Comparison of ENCODE assay signal across 1 cellular context in genomic region chr15:88546248-88547129, GRCh38.
A peak's percentile ranks its signal among the peaks of the same experiment; 100 is the strongest.
TF ChIP-seq lines count a peak whose summit lies in the region.

Gene DET1 (minus strand): TSS chr15:88546681. CDS start chr15:88531705, 14,976 bp downstream.

TF ChIP-seq in K562, 482 proteins besides CTCF, POLR2A, EP300 and RAD21 (continued from another document and continues in another):
- TF ChIP-seq, protein P1, sequence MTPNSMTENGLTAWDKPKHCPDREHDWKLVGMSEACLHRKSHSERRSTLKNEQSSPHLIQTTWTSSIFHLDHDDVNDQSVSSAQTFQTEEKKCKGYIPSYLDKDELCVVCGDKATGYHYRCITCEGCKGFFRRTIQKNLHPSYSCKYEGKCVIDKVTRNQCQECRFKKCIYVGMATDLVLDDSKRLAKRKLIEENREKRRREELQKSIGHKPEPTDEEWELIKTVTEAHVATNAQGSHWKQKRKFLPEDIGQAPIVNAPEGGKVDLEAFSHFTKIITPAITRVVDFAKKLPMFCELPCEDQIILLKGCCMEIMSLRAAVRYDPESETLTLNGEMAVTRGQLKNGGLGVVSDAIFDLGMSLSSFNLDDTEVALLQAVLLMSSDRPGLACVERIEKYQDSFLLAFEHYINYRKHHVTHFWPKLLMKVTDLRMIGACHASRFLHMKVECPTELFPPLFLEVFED (CRISPR knock-in tag; conservative IDR thresholded peaks at IDR 0.05), result no peak
- TF ChIP-seq ZNF384 (IDR thresholded peaks at IDR 0.05; ENCODE audit: low read depth, low read length), result no peak; the same call in 1 of the 2 replicates
- peak; percentile 65; the same call in 1 of the 2 replicates for TF ChIP-seq XRCC5 (IDR thresholded peaks at IDR 0.05; ENCODE audit: low read depth, low read length)
- TF ChIP-seq JUND (IDR thresholded peaks at IDR 0.05; ENCODE audit: borderline replicate concordance, low read depth, low read length), result peak; percentile 61; the same call in 1 of the 2 replicates
- no peak; the same call in 2 of the 3 replicates for TF ChIP-seq JUND (tag; IDR thresholded peaks at IDR 0.05; ENCODE audit: borderline replicate concordance, low read depth, low read length)
- TF ChIP-seq DPF2 (IDR thresholded peaks at IDR 0.05), result 0 out of 2 replicates have a peak, but pooled peaks have one; percentile 4
- TF ChIP-seq, protein P2, sequence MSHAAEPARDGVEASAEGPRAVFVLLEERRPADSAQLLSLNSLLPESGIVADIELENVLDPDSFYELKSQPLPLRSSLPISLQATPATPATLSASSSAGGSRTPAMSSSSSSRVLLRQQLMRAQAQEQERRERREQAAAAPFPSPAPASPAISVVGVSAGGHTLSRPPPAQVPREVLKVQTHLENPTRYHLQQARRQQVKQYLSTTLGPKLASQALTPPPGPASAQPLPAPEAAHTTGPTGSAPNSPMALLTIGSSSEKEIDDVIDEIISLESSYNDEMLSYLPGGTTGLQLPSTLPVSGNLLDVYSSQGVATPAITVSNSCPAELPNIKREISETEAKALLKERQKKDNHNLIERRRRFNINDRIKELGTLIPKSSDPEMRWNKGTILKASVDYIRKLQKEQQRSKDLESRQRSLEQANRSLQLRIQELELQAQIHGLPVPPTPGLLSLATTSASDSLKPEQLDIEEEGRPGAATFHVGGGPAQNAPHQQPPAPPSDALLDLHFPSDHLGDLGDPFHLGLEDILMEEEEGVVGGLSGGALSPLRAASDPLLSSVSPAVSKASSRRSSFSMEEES (CRISPR knock-in tag; IDR thresholded peaks at IDR 0.05), result no peak
- no peak for TF ChIP-seq PHF21A (IDR thresholded peaks at IDR 0.05; ENCODE audit: borderline replicate concordance, low read depth)
- peak; percentile 14; the same call in 1 of the 2 replicates for TF ChIP-seq MECOM (CRISPR knock-in tag; IDR thresholded peaks at IDR 0.05)
- TF ChIP-seq, protein P3, sequence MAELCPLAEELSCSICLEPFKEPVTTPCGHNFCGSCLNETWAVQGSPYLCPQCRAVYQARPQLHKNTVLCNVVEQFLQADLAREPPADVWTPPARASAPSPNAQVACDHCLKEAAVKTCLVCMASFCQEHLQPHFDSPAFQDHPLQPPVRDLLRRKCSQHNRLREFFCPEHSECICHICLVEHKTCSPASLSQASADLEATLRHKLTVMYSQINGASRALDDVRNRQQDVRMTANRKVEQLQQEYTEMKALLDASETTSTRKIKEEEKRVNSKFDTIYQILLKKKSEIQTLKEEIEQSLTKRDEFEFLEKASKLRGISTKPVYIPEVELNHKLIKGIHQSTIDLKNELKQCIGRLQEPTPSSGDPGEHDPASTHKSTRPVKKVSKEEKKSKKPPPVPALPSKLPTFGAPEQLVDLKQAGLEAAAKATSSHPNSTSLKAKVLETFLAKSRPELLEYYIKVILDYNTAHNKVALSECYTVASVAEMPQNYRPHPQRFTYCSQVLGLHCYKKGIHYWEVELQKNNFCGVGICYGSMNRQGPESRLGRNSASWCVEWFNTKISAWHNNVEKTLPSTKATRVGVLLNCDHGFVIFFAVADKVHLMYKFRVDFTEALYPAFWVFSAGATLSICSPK (IDR thresholded peaks at IDR 0.05; ENCODE audit: borderline replicate concordance), result no peak
- no peak for TF ChIP-seq KHSRP (IDR thresholded peaks at IDR 0.05)
- TF ChIP-seq MLLT1 (IDR thresholded peaks at IDR 0.05), result no peak
- no peak for TF ChIP-seq NCOA2 (IDR thresholded peaks at IDR 0.05; ENCODE audit: partially characterized antibody in 2 of 2)
- TF ChIP-seq ELF1 (tag; IDR thresholded peaks at IDR 0.05), result peak; percentile 74
- peak; percentile 84 for TF ChIP-seq E2F8 (IDR thresholded peaks at IDR 0.05; ENCODE audit: low read depth, partially characterized antibody)
- TF ChIP-seq SMARCB1 (IDR thresholded peaks at IDR 0.05; ENCODE audit: insufficient read length, low read depth), result no peak
- TF ChIP-seq MAFK (IDR thresholded peaks at IDR 0.05; ENCODE audit: low read length), result 0 out of 2 replicates have a peak, but pooled peaks have one; percentile 8
- TF ChIP-seq DIDO1 (tag; IDR thresholded peaks at IDR 0.05; ENCODE audit: low read depth), result peak; percentile 30; the same call in 1 of the 2 replicates
- TF ChIP-seq SNRNP70 (optimal IDR thresholded peaks at IDR 0.05; ENCODE audit: low read depth, low read length), result no peak
- TF ChIP-seq RB1 (IDR thresholded peaks at IDR 0.05; ENCODE audit: low read depth), result peak; percentile 64; the same call in 1 of the 2 replicates
- TF ChIP-seq, protein P4, sequence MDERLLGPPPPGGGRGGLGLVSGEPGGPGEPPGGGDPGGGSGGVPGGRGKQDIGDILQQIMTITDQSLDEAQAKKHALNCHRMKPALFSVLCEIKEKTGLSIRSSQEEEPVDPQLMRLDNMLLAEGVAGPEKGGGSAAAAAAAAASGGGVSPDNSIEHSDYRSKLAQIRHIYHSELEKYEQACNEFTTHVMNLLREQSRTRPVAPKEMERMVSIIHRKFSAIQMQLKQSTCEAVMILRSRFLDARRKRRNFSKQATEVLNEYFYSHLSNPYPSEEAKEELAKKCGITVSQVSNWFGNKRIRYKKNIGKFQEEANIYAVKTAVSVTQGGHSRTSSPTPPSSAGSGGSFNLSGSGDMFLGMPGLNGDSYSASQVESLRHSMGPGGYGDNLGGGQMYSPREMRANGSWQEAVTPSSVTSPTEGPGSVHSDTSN (CRISPR knock-in tag; IDR thresholded peaks at IDR 0.05; ENCODE audit: low read depth), result no peak
- TF ChIP-seq, protein P4 (tag; conservative IDR thresholded peaks at IDR 0.05; ENCODE audit: low read depth), result no peak
- TF ChIP-seq FIP1L1 (IDR thresholded peaks at IDR 0.05; ENCODE audit: low read depth, low read length, poor library complexity, severe bottlenecking), result no peak
- no peak for TF ChIP-seq ZNF143 (CRISPR knock-in tag; IDR thresholded peaks at IDR 0.05)
- no peak for TF ChIP-seq NR1H2 (CRISPR knock-in tag; IDR thresholded peaks at IDR 0.05)
- TF ChIP-seq, protein P5, sequence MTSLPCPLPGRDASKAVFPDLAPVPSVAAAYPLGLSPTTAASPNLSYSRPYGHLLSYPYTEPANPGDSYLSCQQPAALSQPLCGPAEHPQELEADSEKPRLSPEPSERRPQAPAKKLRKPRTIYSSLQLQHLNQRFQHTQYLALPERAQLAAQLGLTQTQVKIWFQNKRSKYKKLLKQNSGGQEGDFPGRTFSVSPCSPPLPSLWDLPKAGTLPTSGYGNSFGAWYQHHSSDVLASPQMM (CRISPR knock-in tag; IDR thresholded peaks at IDR 0.05), result no peak
- TF ChIP-seq, protein P6, sequence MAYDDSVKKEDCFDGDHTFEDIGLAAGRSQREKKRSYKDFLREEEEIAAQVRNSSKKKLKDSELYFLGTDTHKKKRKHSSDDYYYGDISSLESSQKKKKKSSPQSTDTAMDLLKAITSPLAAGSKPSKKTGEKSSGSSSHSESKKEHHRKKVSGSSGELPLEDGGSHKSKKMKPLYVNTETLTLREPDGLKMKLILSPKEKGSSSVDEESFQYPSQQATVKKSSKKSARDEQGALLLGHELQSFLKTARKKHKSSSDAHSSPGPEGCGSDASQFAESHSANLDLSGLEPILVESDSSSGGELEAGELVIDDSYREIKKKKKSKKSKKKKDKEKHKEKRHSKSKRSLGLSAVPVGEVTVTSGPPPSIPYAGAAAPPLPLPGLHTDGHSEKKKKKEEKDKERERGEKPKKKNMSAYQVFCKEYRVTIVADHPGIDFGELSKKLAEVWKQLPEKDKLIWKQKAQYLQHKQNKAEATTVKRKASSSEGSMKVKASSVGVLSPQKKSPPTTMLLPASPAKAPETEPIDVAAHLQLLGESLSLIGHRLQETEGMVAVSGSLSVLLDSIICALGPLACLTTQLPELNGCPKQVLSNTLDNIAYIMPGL (CRISPR knock-in tag; IDR thresholded peaks at IDR 0.05), result no peak
- TF ChIP-seq, protein P7, sequence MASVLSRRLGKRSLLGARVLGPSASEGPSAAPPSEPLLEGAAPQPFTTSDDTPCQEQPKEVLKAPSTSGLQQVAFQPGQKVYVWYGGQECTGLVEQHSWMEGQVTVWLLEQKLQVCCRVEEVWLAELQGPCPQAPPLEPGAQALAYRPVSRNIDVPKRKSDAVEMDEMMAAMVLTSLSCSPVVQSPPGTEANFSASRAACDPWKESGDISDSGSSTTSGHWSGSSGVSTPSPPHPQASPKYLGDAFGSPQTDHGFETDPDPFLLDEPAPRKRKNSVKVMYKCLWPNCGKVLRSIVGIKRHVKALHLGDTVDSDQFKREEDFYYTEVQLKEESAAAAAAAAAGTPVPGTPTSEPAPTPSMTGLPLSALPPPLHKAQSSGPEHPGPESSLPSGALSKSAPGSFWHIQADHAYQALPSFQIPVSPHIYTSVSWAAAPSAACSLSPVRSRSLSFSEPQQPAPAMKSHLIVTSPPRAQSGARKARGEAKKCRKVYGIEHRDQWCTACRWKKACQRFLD (CRISPR knock-in tag; IDR thresholded peaks at IDR 0.05), result 0 out of 2 replicates have a peak, but pooled peaks have one; percentile 40
- TF ChIP-seq SRSF1 (IDR thresholded peaks at IDR 0.05; ENCODE audit: low read depth, low read length), result no peak
- TF ChIP-seq HCFC1 (IDR thresholded peaks at IDR 0.05; ENCODE audit: low read depth, low read length), result peak; percentile 80
- no peak for TF ChIP-seq ELF2 (CRISPR knock-in tag; IDR thresholded peaks at IDR 0.05)
- no peak for TF ChIP-seq SRSF9 (IDR thresholded peaks at IDR 0.05; ENCODE audit: borderline replicate concordance, low read depth, low read length)
- TF ChIP-seq ZNF655 (CRISPR knock-in tag; IDR thresholded peaks at IDR 0.05), result no peak
- TF ChIP-seq ZNF324 (CRISPR knock-in tag; IDR thresholded peaks at IDR 0.05), result no peak
- TF ChIP-seq TARDBP (IDR thresholded peaks at IDR 0.05), result no peak
- TF ChIP-seq ZNF785 (CRISPR knock-in tag; IDR thresholded peaks at IDR 0.05), result no peak
- TF ChIP-seq U2AF1 (optimal IDR thresholded peaks at IDR 0.05; ENCODE audit: low read depth, low read length), result no peak
- no peak for TF ChIP-seq STAT6 (CRISPR knock-in tag; IDR thresholded peaks at IDR 0.05)
- no peak for TF ChIP-seq HNRNPLL (IDR thresholded peaks at IDR 0.05; ENCODE audit: low read depth, low read length, poor library complexity, severe bottlenecking)
